ENCODE assay signal across 15 cellular contexts in the genomic region with DNA sequence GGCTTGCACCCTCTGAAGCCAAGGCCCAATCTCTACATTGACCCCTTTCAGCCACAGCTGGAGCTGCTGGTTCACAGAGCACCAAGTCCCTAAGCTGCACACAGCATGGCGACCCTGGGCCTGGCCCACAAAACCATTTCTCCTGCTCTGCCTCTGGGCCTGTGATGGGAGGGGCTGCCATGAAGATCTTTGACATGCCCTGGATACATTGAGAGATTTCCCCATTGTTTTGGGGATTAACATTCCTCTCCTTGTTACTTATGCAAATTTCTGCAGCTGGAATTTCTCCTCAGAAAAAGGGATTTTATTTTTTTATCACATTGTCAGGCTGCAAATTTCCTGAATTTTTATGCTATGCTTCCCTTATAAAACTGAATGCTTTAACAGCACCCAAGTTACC.
DNase-seq lines count a peak whose midpoint lies in the region; ATAC-seq and TF ChIP-seq lines count a peak whose summit lies in the region.
"Had no signal": no experiment of that assay in that cellular context is flagged by ENCODE, and none has a peak within 500 bp of the region (broad histone marks: within the 10 kb centered on the region; RNA-seq: fewer than 3 reads in every experiment).

No MANE protein-coding gene starts in this region.

- no peak overlapping the region for H3K4me3 Mint-ChIP-seq in endodermal cell
- H3K4me3 Mint-ChIP-seq in WTC11: no peak overlapping the region
- H3K4me3 Mint-ChIP-seq: CD4-positive, alpha-beta T cell had no signal

- H3K27me3 ChIP-seq in HUES48 (ENCODE audit: control insufficient read depth, insufficient read depth, low read length) (no peaks in the 10 kb centered on the region), endodermal cell (ENCODE audit: control insufficient read depth, insufficient read depth, low read length, poor library complexity, severe bottlenecking) (no peaks in the 10 kb centered on the region)
- H3K27me3 ChIP-seq: BLaER1 treated with 17β-estradiol and CSF1 and Interleukin-3, amounts not matched to agents 10 nM and 100 nM had no signal

- no peaks in the 10 kb centered on the region for H3K27me3 Mint-ChIP-seq in endodermal cell (ENCODE audit: insufficient read depth)
- no peaks in the 10 kb centered on the region for H3K27me3 Mint-ChIP-seq in WTC11 (ENCODE audit: low read depth)
- H3K27me3 Mint-ChIP-seq: CD4-positive, alpha-beta T cell had no signal

- 75% methylated on average over 1 of the region's 1 CpG; no CpG with 5 or more reads in 1 of the 2 experiments for WGBS in endodermal cell (ENCODE audit: insufficient coverage in 1 of 2, insufficient read length in 1 of 2), 2 experiments

- H3K9ac ChIP-seq in HUES48 (ENCODE audit: low read depth, low read length) (no peak overlapping the region), endodermal cell (ENCODE audit: extremely low read depth, low read length, poor library complexity, severe bottlenecking) (no peak overlapping the region)
- H3K9ac ChIP-seq: BLaER1 treated with 17β-estradiol and CSF1 and Interleukin-3, amounts not matched to agents 10 nM and 100 nM had no signal

- DNase-seq in G401 (ENCODE audit: low spot score) (peak; percentile 44), endodermal cell (peak; percentile 62), retinal pigment epithelial cell (ENCODE audit: low read depth) (peak; percentile 52), NCI-H2227 treated with DMSO at 0.1 percent for 48 hours (lab: John Stamatoyannopoulos, UW) (no peak), WTC11 (ENCODE audit: low spot score) (no peak), GM19240 (ENCODE audit: insufficient read length, low spot score) (no peak)
- DNase-seq: 8988T; ACHN; Calu3; CD4-positive, alpha-beta T cell; DMS 273 treated with DMSO at 0.1 percent for 48 hours had no signal

- H3K4me1 Mint-ChIP-seq in endodermal cell: peaks cover 3% of the 10 kb centered on the region
- H3K4me1 Mint-ChIP-seq in WTC11: peaks cover 4% of the 10 kb centered on the region; the same call in 1 of the 2 replicates

- no peaks in the 10 kb centered on the region for H3K36me3 ChIP-seq in HUES48 (ENCODE audit: control insufficient read depth, insufficient read depth, low read length)
- H3K36me3 ChIP-seq in endodermal cell (ENCODE audit: control insufficient read depth, insufficient read depth, low read length): no peaks in the 10 kb centered on the region
- H3K36me3 ChIP-seq: BLaER1 treated with 17β-estradiol and CSF1 and Interleukin-3, amounts not matched to agents 10 nM and 100 nM had no signal

- H3K9me3 ChIP-seq in HUES48 (ENCODE audit: control insufficient read depth, insufficient read depth, low read length) (peaks cover 34% of the 10 kb centered on the region), endodermal cell (ENCODE audit: control insufficient read depth, low read length) (peaks cover 33% of the 10 kb centered on the region)

- no peak for TF ChIP-seq CTCF in endodermal cell (conservative IDR thresholded peaks at IDR 0.05)
- no peak for TF ChIP-seq CTCF in retinal pigment epithelial cell (conservative IDR thresholded peaks at IDR 0.05; ENCODE audit: low read depth, low read length)
- TF ChIP-seq CTCF in WTC11 (IDR thresholded peaks at IDR 0.05): no peak

- H3K27ac Mint-ChIP-seq in endodermal cell: no peak overlapping the region
- H3K27ac Mint-ChIP-seq in WTC11: no peak overlapping the region
- H3K27ac Mint-ChIP-seq: CD4-positive, alpha-beta T cell had no signal

- peaks cover 4% of the 10 kb centered on the region for H3K36me3 Mint-ChIP-seq in endodermal cell (ENCODE audit: low read depth)
- peaks cover 37% of the 10 kb centered on the region for H3K36me3 Mint-ChIP-seq in WTC11

- POLR2A ChIA-PET in WTC11 (lab: Charles Lee): no interaction called here

- H3K9me3 Mint-ChIP-seq in endodermal cell: peaks cover 42% of the 10 kb centered on the region
- H3K9me3 Mint-ChIP-seq in WTC11: peaks cover 47% of the 10 kb centered on the region

- ATAC-seq in WTC11: no peak
- ATAC-seq: GM12878, HepG2 had no signal

- in situ Hi-C loops in G401 (cut with HindIII; ENCODE audit: low sequenced_read_pairs): no loop called here

- no peaks in the 10 kb centered on the region for H3K4me1 ChIP-seq in HUES48 (ENCODE audit: control insufficient read depth, insufficient read depth, low read length)
- no peaks in the 10 kb centered on the region for H3K4me1 ChIP-seq in endodermal cell (ENCODE audit: control insufficient read depth, insufficient read depth, low read length)
- H3K4me1 ChIP-seq: BLaER1 treated with 17β-estradiol and CSF1 and Interleukin-3, amounts not matched to agents 10 nM and 100 nM had no signal

- H3K27ac ChIP-seq in HUES48 (ENCODE audit: low read depth, low read length) (peak overlapping the region; percentile 35), endodermal cell (ENCODE audit: low read depth, low read length) (no peak overlapping the region)
- H3K27ac ChIP-seq: BLaER1 treated with 17β-estradiol and CSF1 and Interleukin-3, amounts not matched to agents 10 nM and 100 nM had no signal

- CTCF ChIA-PET in WTC11 (lab: Charles Lee): no interaction called here

- H3K4me3 ChIP-seq in HUES48 (ENCODE audit: low read depth, low read length): no peak overlapping the region
- H3K4me3 ChIP-seq in endodermal cell (ENCODE audit: low read length): peak overlapping the region; percentile 41
- H3K4me3 ChIP-seq in retinal pigment epithelial cell (ENCODE audit: low read length): no peak overlapping the region
- H3K4me3 ChIP-seq: BLaER1 treated with 17β-estradiol and CSF1 and Interleukin-3, amounts not matched to agents 10 nM and 100 nM; GM12878 had no signal

TF ChIP-seq in WTC11, 78 proteins besides CTCF, POLR2A, EP300 and RAD21 (continues in another document):
- TF ChIP-seq, protein P1, sequence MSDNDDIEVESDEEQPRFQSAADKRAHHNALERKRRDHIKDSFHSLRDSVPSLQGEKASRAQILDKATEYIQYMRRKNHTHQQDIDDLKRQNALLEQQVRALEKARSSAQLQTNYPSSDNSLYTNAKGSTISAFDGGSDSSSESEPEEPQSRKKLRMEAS (CRISPR knock-in tag; IDR thresholded peaks at IDR 0.05): no peak
- TF ChIP-seq NR2C2 (CRISPR knock-in tag; IDR thresholded peaks at IDR 0.05) (no peak), ETV6 (CRISPR knock-in tag; IDR thresholded peaks at IDR 0.05) (no peak), CBFB (CRISPR knock-in tag; IDR thresholded peaks at IDR 0.05; ENCODE audit: low read depth) (no peak), SOX15 (CRISPR knock-in tag; IDR thresholded peaks at IDR 0.05) (no peak), GABPB1 (CRISPR knock-in tag; IDR thresholded peaks at IDR 0.05) (no peak), JAZF1 (CRISPR knock-in tag; IDR thresholded peaks at IDR 0.05) (no peak), ZNF138 (CRISPR knock-in tag; conservative IDR thresholded peaks at IDR 0.05) (no peak), ZNF423 (CRISPR knock-in tag; IDR thresholded peaks at IDR 0.05) (no peak), FOXK1 (CRISPR knock-in tag; IDR thresholded peaks at IDR 0.05) (no peak), HMGA2 (CRISPR knock-in tag; IDR thresholded peaks at IDR 0.05) (no peak), NFYB (CRISPR knock-in tag; conservative IDR thresholded peaks at IDR 0.05; ENCODE audit: low read depth) (no peak)
- TF ChIP-seq, protein P2, sequence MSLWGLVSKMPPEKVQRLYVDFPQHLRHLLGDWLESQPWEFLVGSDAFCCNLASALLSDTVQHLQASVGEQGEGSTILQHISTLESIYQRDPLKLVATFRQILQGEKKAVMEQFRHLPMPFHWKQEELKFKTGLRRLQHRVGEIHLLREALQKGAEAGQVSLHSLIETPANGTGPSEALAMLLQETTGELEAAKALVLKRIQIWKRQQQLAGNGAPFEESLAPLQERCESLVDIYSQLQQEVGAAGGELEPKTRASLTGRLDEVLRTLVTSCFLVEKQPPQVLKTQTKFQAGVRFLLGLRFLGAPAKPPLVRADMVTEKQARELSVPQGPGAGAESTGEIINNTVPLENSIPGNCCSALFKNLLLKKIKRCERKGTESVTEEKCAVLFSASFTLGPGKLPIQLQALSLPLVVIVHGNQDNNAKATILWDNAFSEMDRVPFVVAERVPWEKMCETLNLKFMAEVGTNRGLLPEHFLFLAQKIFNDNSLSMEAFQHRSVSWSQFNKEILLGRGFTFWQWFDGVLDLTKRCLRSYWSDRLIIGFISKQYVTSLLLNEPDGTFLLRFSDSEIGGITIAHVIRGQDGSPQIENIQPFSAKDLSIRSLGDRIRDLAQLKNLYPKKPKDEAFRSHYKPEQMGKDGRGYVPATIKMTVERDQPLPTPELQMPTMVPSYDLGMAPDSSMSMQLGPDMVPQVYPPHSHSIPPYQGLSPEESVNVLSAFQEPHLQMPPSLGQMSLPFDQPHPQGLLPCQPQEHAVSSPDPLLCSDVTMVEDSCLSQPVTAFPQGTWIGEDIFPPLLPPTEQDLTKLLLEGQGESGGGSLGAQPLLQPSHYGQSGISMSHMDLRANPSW (CRISPR knock-in tag; conservative IDR thresholded peaks at IDR 0.05; ENCODE audit: low read depth): no peak
- TF ChIP-seq, protein P3, sequence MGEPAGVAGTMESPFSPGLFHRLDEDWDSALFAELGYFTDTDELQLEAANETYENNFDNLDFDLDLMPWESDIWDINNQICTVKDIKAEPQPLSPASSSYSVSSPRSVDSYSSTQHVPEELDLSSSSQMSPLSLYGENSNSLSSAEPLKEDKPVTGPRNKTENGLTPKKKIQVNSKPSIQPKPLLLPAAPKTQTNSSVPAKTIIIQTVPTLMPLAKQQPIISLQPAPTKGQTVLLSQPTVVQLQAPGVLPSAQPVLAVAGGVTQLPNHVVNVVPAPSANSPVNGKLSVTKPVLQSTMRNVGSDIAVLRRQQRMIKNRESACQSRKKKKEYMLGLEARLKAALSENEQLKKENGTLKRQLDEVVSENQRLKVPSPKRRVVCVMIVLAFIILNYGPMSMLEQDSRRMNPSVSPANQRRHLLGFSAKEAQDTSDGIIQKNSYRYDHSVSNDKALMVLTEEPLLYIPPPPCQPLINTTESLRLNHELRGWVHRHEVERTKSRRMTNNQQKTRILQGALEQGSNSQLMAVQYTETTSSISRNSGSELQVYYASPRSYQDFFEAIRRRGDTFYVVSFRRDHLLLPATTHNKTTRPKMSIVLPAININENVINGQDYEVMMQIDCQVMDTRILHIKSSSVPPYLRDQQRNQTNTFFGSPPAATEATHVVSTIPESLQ (CRISPR knock-in tag; IDR thresholded peaks at IDR 0.05): no peak
- TF ChIP-seq, protein P4, sequence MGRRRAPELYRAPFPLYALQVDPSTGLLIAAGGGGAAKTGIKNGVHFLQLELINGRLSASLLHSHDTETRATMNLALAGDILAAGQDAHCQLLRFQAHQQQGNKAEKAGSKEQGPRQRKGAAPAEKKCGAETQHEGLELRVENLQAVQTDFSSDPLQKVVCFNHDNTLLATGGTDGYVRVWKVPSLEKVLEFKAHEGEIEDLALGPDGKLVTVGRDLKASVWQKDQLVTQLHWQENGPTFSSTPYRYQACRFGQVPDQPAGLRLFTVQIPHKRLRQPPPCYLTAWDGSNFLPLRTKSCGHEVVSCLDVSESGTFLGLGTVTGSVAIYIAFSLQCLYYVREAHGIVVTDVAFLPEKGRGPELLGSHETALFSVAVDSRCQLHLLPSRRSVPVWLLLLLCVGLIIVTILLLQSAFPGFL (CRISPR knock-in tag; IDR thresholded peaks at IDR 0.05; ENCODE audit: borderline replicate concordance): no peak

Comparison
In these comparisons a context has a peak if more than half of its experiments do, and no peak if none do; other contexts are left out.
1. DNase-seq: peak in G401 (single experiment), endodermal cell (single experiment) and retinal pigment epithelial cell (single experiment); none in NCI-H2227 treated with DMSO at 0.1 percent for 48 hours (single experiment), WTC11 (single experiment) and GM19240 (single experiment).